Comparison of ENCODE assay signal across 7 cellular contexts in genomic region chr3:136251511-136251910, GRCh38. TPM values are rescaled to one million over a fixed set of nuclear protein-coding genes. Genes with fewer than 3 reads are reported as not detected.
DNase-seq lines count a peak whose midpoint lies in the region; ATAC-seq, FAIRE-seq and TF ChIP-seq lines count a peak whose summit lies in the region.

No MANE protein-coding gene starts in this region.

- H3K4me2 ChIP-seq in parathyroid adenoma (ENCODE audit: low read length): peak overlapping the region; percentile 77

- DNase-seq in bronchial epithelial cell (ENCODE audit: low read depth): peak; percentile 30
- no peak for DNase-seq in hepatic stellate cell (ENCODE audit: low spot score)

- peak overlapping the region; percentile 99 for H2AFZ ChIP-seq in parathyroid adenoma

- H3K9me3 ChIP-seq in KOPT-K1 (ENCODE audit: insufficient read depth, low read length, poor library complexity, severe bottlenecking): no peaks in the 10 kb centered on the region
- no peaks in the 10 kb centered on the region for H3K9me3 ChIP-seq in parathyroid adenoma (ENCODE audit: control insufficient read depth, low read length)

- H3K9ac ChIP-seq in parathyroid adenoma: no peak overlapping the region

- H3K36me3 ChIP-seq in KOPT-K1 (ENCODE audit: insufficient read depth, low read length): peaks cover 17% of the 10 kb centered on the region
- H3K36me3 ChIP-seq in bronchial epithelial cell (ENCODE audit: control insufficient read depth, insufficient read depth, low read length): no peaks in the 10 kb centered on the region
- no peaks in the 10 kb centered on the region for H3K36me3 ChIP-seq in parathyroid adenoma (ENCODE audit: control insufficient read depth, insufficient read depth, low read length)

- H3K27ac ChIP-seq in KOPT-K1 (ENCODE audit: low read depth, low read length, poor library complexity, severe bottlenecking) (peak overlapping the region; percentile 72), parathyroid adenoma (no peak overlapping the region)

- TF ChIP-seq CTCF in bronchial epithelial cell (IDR thresholded peaks at IDR 0.05; ENCODE audit: insufficient read depth, low read length, severe bottlenecking): no peak
- no peak for TF ChIP-seq CTCF in parathyroid adenoma (IDR thresholded peaks at IDR 0.05)

- no peaks in the 10 kb centered on the region for H3K79me2 ChIP-seq in parathyroid adenoma

- H3K4me3 ChIP-seq in bronchial epithelial cell (ENCODE audit: low read depth, low read length) (no peak overlapping the region), parathyroid adenoma (ENCODE audit: low read depth, low read length) (peak overlapping the region; percentile 85)

- H3K4me1 ChIP-seq in parathyroid adenoma: no peaks in the 10 kb centered on the region

- ATAC-seq in GM18499 (IDR thresholded peaks at IDR 0.05; ENCODE audit: insufficient read depth, unreplicated experiment) (peak; percentile 4), esophagus mucosa (no peak), GM18519 (IDR thresholded peaks at IDR 0.05; ENCODE audit: low FRiP score, unreplicated experiment) (no peak)

- FAIRE-seq in bronchial epithelial cell (lab: Jason Lieb, UNC): no peak

- no peaks in the 10 kb centered on the region for H3K27me3 ChIP-seq in bronchial epithelial cell (ENCODE audit: control insufficient read depth, insufficient read depth, low read length)
- no peaks in the 10 kb centered on the region for H3K27me3 ChIP-seq in parathyroid adenoma (ENCODE audit: control insufficient read depth, insufficient read depth, low read length)

RNA-seq across cellular contexts. Expression of gene PCCB, which starts 1.4 kb away (rescaled TPM):
- total RNA-seq in bronchial epithelial cell (56.7 and 62.1 TPM in 2 replicates), esophagus mucosa (32.0 TPM)

RNA-seq across cellular contexts. Expression of gene MSL2, which starts 55.4 kb away (rescaled TPM):
- 7.4 and 8.1 TPM in 2 replicates for total RNA-seq in bronchial epithelial cell
- total RNA-seq in esophagus mucosa: 13.8 TPM
